ENCODE assay signal across 1 cellular context in genomic region chr2:99335911-99336779, GRCh38.
TF ChIP-seq lines count a peak whose summit lies in the region.

TXNDC9 (minus strand) TSS chr2:99336333; CDS start chr2:99333210, 3,123 bp downstream.

TF ChIP-seq in K562, 482 proteins besides CTCF, POLR2A, EP300 and RAD21 (continued from another document and continues in another):
- TF ChIP-seq LCOR (CRISPR knock-in tag; IDR thresholded peaks at IDR 0.05) = peak; percentile 73; the same call in 1 of the 2 replicates
- TF ChIP-seq, protein P1, sequence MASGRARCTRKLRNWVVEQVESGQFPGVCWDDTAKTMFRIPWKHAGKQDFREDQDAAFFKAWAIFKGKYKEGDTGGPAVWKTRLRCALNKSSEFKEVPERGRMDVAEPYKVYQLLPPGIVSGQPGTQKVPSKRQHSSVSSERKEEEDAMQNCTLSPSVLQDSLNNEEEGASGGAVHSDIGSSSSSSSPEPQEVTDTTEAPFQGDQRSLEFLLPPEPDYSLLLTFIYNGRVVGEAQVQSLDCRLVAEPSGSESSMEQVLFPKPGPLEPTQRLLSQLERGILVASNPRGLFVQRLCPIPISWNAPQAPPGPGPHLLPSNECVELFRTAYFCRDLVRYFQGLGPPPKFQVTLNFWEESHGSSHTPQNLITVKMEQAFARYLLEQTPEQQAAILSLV (tag; IDR thresholded peaks at IDR 0.05) = peak; percentile 63
- TF ChIP-seq ZFP30 (CRISPR knock-in tag; IDR thresholded peaks at IDR 0.05; ENCODE audit: borderline replicate concordance) = no peak
- TF ChIP-seq ZNF589 (CRISPR knock-in tag; IDR thresholded peaks at IDR 0.05; ENCODE audit: low read depth) = peak; percentile 37; the same call in 1 of the 2 replicates
- TF ChIP-seq ZEB2 (IDR thresholded peaks at IDR 0.05) = peak; percentile 86
- no peak for TF ChIP-seq CBFB (CRISPR knock-in tag; IDR thresholded peaks at IDR 0.05)
- TF ChIP-seq HNRNPK (IDR thresholded peaks at IDR 0.05; ENCODE audit: low read depth, low read length, poor library complexity, severe bottlenecking) = no peak
- TF ChIP-seq ESRRB (CRISPR knock-in tag; IDR thresholded peaks at IDR 0.05; ENCODE audit: borderline replicate concordance) = no peak
- TF ChIP-seq ZNF695 (CRISPR knock-in tag; IDR thresholded peaks at IDR 0.05) = no peak
- no peak for TF ChIP-seq FOXJ2 (tag; IDR thresholded peaks at IDR 0.05)
- no peak for TF ChIP-seq TAF15 (IDR thresholded peaks at IDR 0.05; ENCODE audit: low read depth, low read length)
- no peak for TF ChIP-seq HMG20B (CRISPR knock-in tag; IDR thresholded peaks at IDR 0.05)
- TF ChIP-seq PBX2 (CRISPR knock-in tag; IDR thresholded peaks at IDR 0.05; ENCODE audit: low read depth) = no peak
- no peak for TF ChIP-seq PBX2 (tag; conservative IDR thresholded peaks at IDR 0.05; ENCODE audit: low read depth)
- peak; percentile 47 for TF ChIP-seq NFE2 (IDR thresholded peaks at IDR 0.05; ENCODE audit: low read depth)
- no peak for TF ChIP-seq SAFB2 (IDR thresholded peaks at IDR 0.05; ENCODE audit: borderline replicate concordance, low read depth, low read length, severe bottlenecking)
- no peak for TF ChIP-seq NR2C2 (CRISPR knock-in tag; IDR thresholded peaks at IDR 0.05)
- TF ChIP-seq NR2C2 (tag; IDR thresholded peaks at IDR 0.05) = peak; percentile 90
- no peak for TF ChIP-seq ELF2 (CRISPR knock-in tag; IDR thresholded peaks at IDR 0.05)
- TF ChIP-seq SAP30 (IDR thresholded peaks at IDR 0.05; ENCODE audit: borderline replicate concordance, insufficient read depth, low read depth, low read length, poor library complexity, severe bottlenecking) = peak; percentile 24
- no peak for TF ChIP-seq TRIM28 (IDR thresholded peaks at IDR 0.05)
- no peak for TF ChIP-seq MCM5 (IDR thresholded peaks at IDR 0.05; ENCODE audit: low read depth)
- TF ChIP-seq, protein P2, sequence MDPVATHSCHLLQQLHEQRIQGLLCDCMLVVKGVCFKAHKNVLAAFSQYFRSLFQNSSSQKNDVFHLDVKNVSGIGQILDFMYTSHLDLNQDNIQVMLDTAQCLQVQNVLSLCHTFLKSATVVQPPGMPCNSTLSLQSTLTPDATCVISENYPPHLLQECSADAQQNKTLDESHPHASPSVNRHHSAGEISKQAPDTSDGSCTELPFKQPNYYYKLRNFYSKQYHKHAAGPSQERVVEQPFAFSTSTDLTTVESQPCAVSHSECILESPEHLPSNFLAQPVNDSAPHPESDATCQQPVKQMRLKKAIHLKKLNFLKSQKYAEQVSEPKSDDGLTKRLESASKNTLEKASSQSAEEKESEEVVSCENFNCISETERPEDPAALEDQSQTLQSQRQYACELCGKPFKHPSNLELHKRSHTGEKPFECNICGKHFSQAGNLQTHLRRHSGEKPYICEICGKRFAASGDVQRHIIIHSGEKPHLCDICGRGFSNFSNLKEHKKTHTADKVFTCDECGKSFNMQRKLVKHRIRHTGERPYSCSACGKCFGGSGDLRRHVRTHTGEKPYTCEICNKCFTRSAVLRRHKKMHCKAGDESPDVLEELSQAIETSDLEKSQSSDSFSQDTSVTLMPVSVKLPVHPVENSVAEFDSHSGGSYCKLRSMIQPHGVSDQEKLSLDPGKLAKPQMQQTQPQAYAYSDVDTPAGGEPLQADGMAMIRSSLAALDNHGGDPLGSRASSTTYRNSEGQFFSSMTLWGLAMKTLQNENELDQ (CRISPR knock-in tag; IDR thresholded peaks at IDR 0.05; ENCODE audit: borderline replicate concordance) = 0 out of 2 replicates have a peak, but pooled peaks have one; percentile 41
- TF ChIP-seq, protein P3, sequence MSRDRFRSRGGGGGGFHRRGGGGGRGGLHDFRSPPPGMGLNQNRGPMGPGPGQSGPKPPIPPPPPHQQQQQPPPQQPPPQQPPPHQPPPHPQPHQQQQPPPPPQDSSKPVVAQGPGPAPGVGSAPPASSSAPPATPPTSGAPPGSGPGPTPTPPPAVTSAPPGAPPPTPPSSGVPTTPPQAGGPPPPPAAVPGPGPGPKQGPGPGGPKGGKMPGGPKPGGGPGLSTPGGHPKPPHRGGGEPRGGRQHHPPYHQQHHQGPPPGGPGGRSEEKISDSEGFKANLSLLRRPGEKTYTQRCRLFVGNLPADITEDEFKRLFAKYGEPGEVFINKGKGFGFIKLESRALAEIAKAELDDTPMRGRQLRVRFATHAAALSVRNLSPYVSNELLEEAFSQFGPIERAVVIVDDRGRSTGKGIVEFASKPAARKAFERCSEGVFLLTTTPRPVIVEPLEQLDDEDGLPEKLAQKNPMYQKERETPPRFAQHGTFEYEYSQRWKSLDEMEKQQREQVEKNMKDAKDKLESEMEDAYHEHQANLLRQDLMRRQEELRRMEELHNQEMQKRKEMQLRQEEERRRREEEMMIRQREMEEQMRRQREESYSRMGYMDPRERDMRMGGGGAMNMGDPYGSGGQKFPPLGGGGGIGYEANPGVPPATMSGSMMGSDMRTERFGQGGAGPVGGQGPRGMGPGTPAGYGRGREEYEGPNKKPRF (IDR thresholded peaks at IDR 0.05; ENCODE audit: low read depth, low read length) = no peak
- no peak for TF ChIP-seq ELK1 (CRISPR knock-in tag; IDR thresholded peaks at IDR 0.05)
- peak; percentile 51 to 55; a peak in 2 of 4 replicates for TF ChIP-seq SIN3A (IDR thresholded peaks at IDR 0.05; ENCODE audit: borderline replicate concordance in 2 of 2, control insufficient read depth in 1 of 2, low read depth in 2 of 2, low read length in 2 of 2)
- TF ChIP-seq, protein P4, sequence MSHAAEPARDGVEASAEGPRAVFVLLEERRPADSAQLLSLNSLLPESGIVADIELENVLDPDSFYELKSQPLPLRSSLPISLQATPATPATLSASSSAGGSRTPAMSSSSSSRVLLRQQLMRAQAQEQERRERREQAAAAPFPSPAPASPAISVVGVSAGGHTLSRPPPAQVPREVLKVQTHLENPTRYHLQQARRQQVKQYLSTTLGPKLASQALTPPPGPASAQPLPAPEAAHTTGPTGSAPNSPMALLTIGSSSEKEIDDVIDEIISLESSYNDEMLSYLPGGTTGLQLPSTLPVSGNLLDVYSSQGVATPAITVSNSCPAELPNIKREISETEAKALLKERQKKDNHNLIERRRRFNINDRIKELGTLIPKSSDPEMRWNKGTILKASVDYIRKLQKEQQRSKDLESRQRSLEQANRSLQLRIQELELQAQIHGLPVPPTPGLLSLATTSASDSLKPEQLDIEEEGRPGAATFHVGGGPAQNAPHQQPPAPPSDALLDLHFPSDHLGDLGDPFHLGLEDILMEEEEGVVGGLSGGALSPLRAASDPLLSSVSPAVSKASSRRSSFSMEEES (CRISPR knock-in tag; IDR thresholded peaks at IDR 0.05) = no peak
- no peak; the same call in 1 of the 2 replicates for TF ChIP-seq STAT5A (IDR thresholded peaks at IDR 0.05; ENCODE audit: borderline replicate concordance, low read length)
- no peak for TF ChIP-seq ZNF174 (CRISPR knock-in tag; IDR thresholded peaks at IDR 0.05)
- no peak for TF ChIP-seq ZNF507 (tag; conservative IDR thresholded peaks at IDR 0.05)
- no peak for TF ChIP-seq NFATC3 (IDR thresholded peaks at IDR 0.05)
- no peak for TF ChIP-seq ZNF184 (CRISPR knock-in tag; IDR thresholded peaks at IDR 0.05)
- no peak for TF ChIP-seq ILK (tag; IDR thresholded peaks at IDR 0.05; ENCODE audit: borderline replicate concordance, low read depth)
- TF ChIP-seq MCM7 (IDR thresholded peaks at IDR 0.05) = no peak
- no peak for TF ChIP-seq PHF21A (IDR thresholded peaks at IDR 0.05; ENCODE audit: borderline replicate concordance, low read depth)
- TF ChIP-seq NONO (IDR thresholded peaks at IDR 0.05; ENCODE audit: low read depth in 2 of 2, low read length in 1 of 2) = no peak
- no peak for TF ChIP-seq CCNT2 (IDR thresholded peaks at IDR 0.05; ENCODE audit: borderline replicate concordance, extremely low read depth, insufficient read length, low read depth, low read length)
- TF ChIP-seq SRSF3 (IDR thresholded peaks at IDR 0.05; ENCODE audit: insufficient read depth, low read length) = no peak
- TF ChIP-seq, protein P5, sequence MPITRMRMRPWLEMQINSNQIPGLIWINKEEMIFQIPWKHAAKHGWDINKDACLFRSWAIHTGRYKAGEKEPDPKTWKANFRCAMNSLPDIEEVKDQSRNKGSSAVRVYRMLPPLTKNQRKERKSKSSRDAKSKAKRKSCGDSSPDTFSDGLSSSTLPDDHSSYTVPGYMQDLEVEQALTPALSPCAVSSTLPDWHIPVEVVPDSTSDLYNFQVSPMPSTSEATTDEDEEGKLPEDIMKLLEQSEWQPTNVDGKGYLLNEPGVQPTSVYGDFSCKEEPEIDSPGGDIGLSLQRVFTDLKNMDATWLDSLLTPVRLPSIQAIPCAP (CRISPR knock-in tag; IDR thresholded peaks at IDR 0.05; ENCODE audit: borderline replicate concordance) = no peak
- no peak for TF ChIP-seq EGR1 (conservative IDR thresholded peaks at IDR 0.05)
- TF ChIP-seq, protein P6, sequence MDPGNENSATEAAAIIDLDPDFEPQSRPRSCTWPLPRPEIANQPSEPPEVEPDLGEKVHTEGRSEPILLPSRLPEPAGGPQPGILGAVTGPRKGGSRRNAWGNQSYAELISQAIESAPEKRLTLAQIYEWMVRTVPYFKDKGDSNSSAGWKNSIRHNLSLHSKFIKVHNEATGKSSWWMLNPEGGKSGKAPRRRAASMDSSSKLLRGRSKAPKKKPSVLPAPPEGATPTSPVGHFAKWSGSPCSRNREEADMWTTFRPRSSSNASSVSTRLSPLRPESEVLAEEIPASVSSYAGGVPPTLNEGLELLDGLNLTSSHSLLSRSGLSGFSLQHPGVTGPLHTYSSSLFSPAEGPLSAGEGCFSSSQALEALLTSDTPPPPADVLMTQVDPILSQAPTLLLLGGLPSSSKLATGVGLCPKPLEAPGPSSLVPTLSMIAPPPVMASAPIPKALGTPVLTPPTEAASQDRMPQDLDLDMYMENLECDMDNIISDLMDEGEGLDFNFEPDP (CRISPR knock-in tag; IDR thresholded peaks at IDR 0.05) = no peak
- no peak for TF ChIP-seq ZNF24 (IDR thresholded peaks at IDR 0.05)
- 0 out of 2 replicates have a peak, but pooled peaks have one; percentile 37 for TF ChIP-seq MEF2D (tag; conservative IDR thresholded peaks at IDR 0.05; ENCODE audit: low read depth)
- TF ChIP-seq, protein P7, sequence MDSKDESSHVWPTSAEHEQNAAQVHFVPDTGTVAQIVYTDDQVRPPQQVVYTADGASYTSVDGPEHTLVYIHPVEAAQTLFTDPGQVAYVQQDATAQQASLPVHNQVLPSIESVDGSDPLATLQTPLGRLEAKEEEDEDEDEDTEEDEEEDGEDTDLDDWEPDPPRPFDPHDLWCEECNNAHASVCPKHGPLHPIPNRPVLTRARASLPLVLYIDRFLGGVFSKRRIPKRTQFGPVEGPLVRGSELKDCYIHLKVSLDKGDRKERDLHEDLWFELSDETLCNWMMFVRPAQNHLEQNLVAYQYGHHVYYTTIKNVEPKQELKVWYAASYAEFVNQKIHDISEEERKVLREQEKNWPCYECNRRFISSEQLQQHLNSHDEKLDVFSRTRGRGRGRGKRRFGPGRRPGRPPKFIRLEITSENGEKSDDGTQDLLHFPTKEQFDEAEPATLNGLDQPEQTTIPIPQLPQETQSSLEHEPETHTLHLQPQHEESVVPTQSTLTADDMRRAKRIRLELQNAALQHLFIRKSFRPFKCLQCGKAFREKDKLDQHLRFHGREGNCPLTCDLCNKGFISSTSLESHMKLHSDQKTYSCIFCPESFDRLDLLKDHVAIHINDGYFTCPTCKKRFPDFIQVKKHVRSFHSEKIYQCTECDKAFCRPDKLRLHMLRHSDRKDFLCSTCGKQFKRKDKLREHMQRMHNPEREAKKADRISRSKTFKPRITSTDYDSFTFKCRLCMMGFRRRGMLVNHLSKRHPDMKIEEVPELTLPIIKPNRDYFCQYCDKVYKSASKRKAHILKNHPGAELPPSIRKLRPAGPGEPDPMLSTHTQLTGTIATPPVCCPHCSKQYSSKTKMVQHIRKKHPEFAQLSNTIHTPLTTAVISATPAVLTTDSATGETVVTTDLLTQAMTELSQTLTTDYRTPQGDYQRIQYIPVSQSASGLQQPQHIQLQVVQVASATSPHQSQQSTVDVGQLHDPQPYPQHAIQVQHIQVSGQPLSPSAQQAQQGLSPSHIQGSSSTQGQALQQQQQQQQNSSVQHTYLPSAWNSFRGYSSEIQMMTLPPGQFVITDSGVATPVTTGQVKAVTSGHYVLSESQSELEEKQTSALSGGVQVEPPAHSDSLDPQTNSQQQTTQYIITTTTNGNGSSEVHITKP (IDR thresholded peaks at IDR 0.05; ENCODE audit: partially characterized antibody) = peak; percentile 36
- TF ChIP-seq SREBF2 (CRISPR knock-in tag; IDR thresholded peaks at IDR 0.05) = no peak
- TF ChIP-seq CEBPG (CRISPR knock-in tag; IDR thresholded peaks at IDR 0.05) = peak; percentile 94
- peak; percentile 85 to 98 for TF ChIP-seq CEBPG (tag; conservative IDR thresholded peaks at IDR 0.05 in 1 of 2, IDR thresholded peaks at IDR 0.05 in 1 of 2)
